In genomic region chr7:727806-728460, GRCh38 we compare ENCODE assay signal across 8 cellular contexts. TPM values are rescaled to one million over a fixed set of nuclear protein-coding genes. Genes with fewer than 3 reads are reported as not detected.
DNase-seq lines count a peak whose midpoint lies in the region; ATAC-seq and TF ChIP-seq lines count a peak whose summit lies in the region.

No MANE protein-coding gene starts in this region.

- peak overlapping the region in 1 of 2 donors; percentile 57 for H3K27ac Mint-ChIP-seq in natural killer cell treated with Interleukin-12 subunit alpha and Interleukin-12 subunit beta and Interleukin-15 and Interleukin-18, amount 100 ng/mL, for 72 hours

- peaks cover 35 to 61% (median 55%) of the 10 kb centered on the region in 11 experiments for H3K36me3 ChIP-seq in BLaER1 treated with 17β-estradiol and CSF1 and Interleukin-3, amounts not matched to agents 10 nM and 100 nM
- H3K36me3 ChIP-seq in KOPT-K1 (ENCODE audit: insufficient read depth, low read length) (peaks cover 64% of the 10 kb centered on the region), colonic mucosa (no peaks in the 10 kb centered on the region)

- peak overlapping the region; percentile 79 to 98 (median 87) for H3K4me2 ChIP-seq in BLaER1 treated with 17β-estradiol and CSF1 and Interleukin-3, amounts not matched to agents 10 nM and 100 nM

- peak; percentile 37 for DNase-seq in colonic mucosa
- no peak for DNase-seq in natural killer cell treated with Interleukin-12 subunit alpha and Interleukin-12 subunit beta and Interleukin-15 and Interleukin-18, amount 100 ng/mL, for 72 hours (ENCODE audit: low spot score)
- no peak for DNase-seq in HuH-7.5 (ENCODE audit: low spot score)
- no peak for DNase-seq in NCI-H2227 (lab: John Stamatoyannopoulos, UW; ENCODE audit: unreplicated experiment)
- DNase-seq in GM19240 (ENCODE audit: insufficient read length, low spot score) = no peak

- no peaks in the 10 kb centered on the region for H3K9me3 Mint-ChIP-seq in natural killer cell treated with Interleukin-12 subunit alpha and Interleukin-12 subunit beta and Interleukin-15 and Interleukin-18, amount 100 ng/mL, for 72 hours

- peaks cover 24 to 42% (median 33%) of the 10 kb centered on the region in 10 experiments for H3K4me1 ChIP-seq in BLaER1 treated with 17β-estradiol and CSF1 and Interleukin-3, amounts not matched to agents 10 nM and 100 nM
- peaks cover 10% of the 10 kb centered on the region for H3K4me1 ChIP-seq in colonic mucosa

- peaks cover 0 to 52% (median 23%) of the 10 kb centered on the region in 11 experiments; a peak in 18 of 22 replicates for H4K20me1 ChIP-seq in BLaER1 treated with 17β-estradiol and CSF1 and Interleukin-3, amounts not matched to agents 10 nM and 100 nM

- H3K4me1 Mint-ChIP-seq in natural killer cell treated with Interleukin-12 subunit alpha and Interleukin-12 subunit beta and Interleukin-15 and Interleukin-18, amount 100 ng/mL, for 72 hours (ENCODE audit: low read depth in 2 of 2) = peaks cover 20 to 28% of the 10 kb centered on the region in 2 donors

- no peak for ATAC-seq in natural killer cell treated with Interleukin-12 subunit alpha and Interleukin-12 subunit beta and Interleukin-15 and Interleukin-18, amount 100 ng/mL, for 72 hours
- no peak for ATAC-seq in HG03457 (IDR thresholded peaks at IDR 0.05; ENCODE audit: unreplicated experiment)

- H3K36me3 Mint-ChIP-seq in natural killer cell treated with Interleukin-12 subunit alpha and Interleukin-12 subunit beta and Interleukin-15 and Interleukin-18, amount 100 ng/mL, for 72 hours = peaks cover 19% of the 10 kb centered on the region

- peaks cover 3 to 34% (median 26%) of the 10 kb centered on the region in 11 experiments; a peak in 20 of 22 replicates for H3K9me3 ChIP-seq in BLaER1 treated with 17β-estradiol and CSF1 and Interleukin-3, amounts not matched to agents 10 nM and 100 nM (replicated peaks in 1 of 11)
- H3K9me3 ChIP-seq in KOPT-K1 (ENCODE audit: insufficient read depth, low read length, poor library complexity, severe bottlenecking) = peaks cover 33% of the 10 kb centered on the region
- no peaks in the 10 kb centered on the region for H3K9me3 ChIP-seq in colonic mucosa

- intact Hi-C loops in colonic mucosa (cut with DNase I) = loop anchor here (10.0 kb wide), 1 partner anchor 203 kb away; no protein-coding TSS in a partner anchor

- no peak for TF ChIP-seq CTCF in colonic mucosa (IDR thresholded peaks at IDR 0.05)

- peak overlapping the region; percentile 46 to 93 (median 63); a peak in 20 of 22 replicates for H3K9ac ChIP-seq in BLaER1 treated with 17β-estradiol and CSF1 and Interleukin-3, amounts not matched to agents 10 nM and 100 nM
- H3K9ac ChIP-seq in colonic mucosa (ENCODE audit: low read depth in 2 of 2, low read length in 2 of 2) = peak overlapping the region in 1 of 2 donors; percentile 58

- no peaks in the 10 kb centered on the region for H3K27me3 Mint-ChIP-seq in natural killer cell treated with Interleukin-12 subunit alpha and Interleukin-12 subunit beta and Interleukin-15 and Interleukin-18, amount 100 ng/mL, for 72 hours

- H3K4me3 Mint-ChIP-seq in natural killer cell treated with Interleukin-12 subunit alpha and Interleukin-12 subunit beta and Interleukin-15 and Interleukin-18, amount 100 ng/mL, for 72 hours = peak overlapping the region; percentile 90

- H3K27me3 ChIP-seq in BLaER1 treated with 17β-estradiol and CSF1 and Interleukin-3, amounts not matched to agents 10 nM and 100 nM = no peaks in the 10 kb centered on the region; a peak in 1 of 22 replicates
- no peaks in the 10 kb centered on the region for H3K27me3 ChIP-seq in colonic mucosa

- peak overlapping the region in 3 of 11 experiments; percentile 36 to 44 (median 40); a peak in 3 of 22 replicates for H3K27ac ChIP-seq in BLaER1 treated with 17β-estradiol and CSF1 and Interleukin-3, amounts not matched to agents 10 nM and 100 nM
- H3K27ac ChIP-seq in KOPT-K1 (ENCODE audit: low read depth, low read length, poor library complexity, severe bottlenecking) (peak overlapping the region; percentile 36), colonic mucosa (no peak overlapping the region)

- H3K4me3 ChIP-seq in BLaER1 treated with 17β-estradiol and CSF1 and Interleukin-3, amounts not matched to agents 10 nM and 100 nM = peak overlapping the region; percentile 49 to 100 (median 96)
- peak overlapping the region; percentile 87 for H3K4me3 ChIP-seq in colonic mucosa

RNA-seq across cellular contexts. Expression of gene PRKAR1B, which starts 0.9 kb away (rescaled TPM):
- 10 to 100 TPM; 19.2 to 32.8 TPM for total RNA-seq in colonic mucosa
- 10 to 100 TPM in 1 of 2 donors, 1 to 10 TPM in 1; 9.8 to 31.9 TPM for total RNA-seq in natural killer cell treated with Interleukin-12 subunit alpha and Interleukin-12 subunit beta and Interleukin-15 and Interleukin-18, amount 100 ng/mL, for 72 hours

RNA-seq across cellular contexts. Expression of gene DNAAF5, which starts 1.4 kb away (rescaled TPM):
- 10 to 100 TPM; 31.0 to 54.9 TPM for total RNA-seq in colonic mucosa
- 10 to 100 TPM; 19.5 to 53.4 TPM for total RNA-seq in natural killer cell treated with Interleukin-12 subunit alpha and Interleukin-12 subunit beta and Interleukin-15 and Interleukin-18, amount 100 ng/mL, for 72 hours
